ENCODE assay signal across 23 cellular contexts in genomic region chr10:109343293-109343692, GRCh38.
DNase-seq lines count a peak whose midpoint lies in the region; ATAC-seq, FAIRE-seq and TF ChIP-seq lines count a peak whose summit lies in the region.
"Had no signal": no experiment of that assay in that cellular context is flagged by ENCODE, and none has a peak within 500 bp of the region (broad histone marks: within the 10 kb centered on the region; RNA-seq: fewer than 3 reads in every experiment).

No MANE protein-coding gene starts in this region.

- H3K4me1 ChIP-seq in GM12878 (ENCODE audit: control insufficient read depth, insufficient read depth, low read length): no peaks in the 10 kb centered on the region
- H3K4me1 ChIP-seq: gastrocnemius medialis, right atrium auricular region, upper lobe of left lung had no signal

- ATAC-seq in GM12878 (no peak), HG03139 (IDR thresholded peaks at IDR 0.05; ENCODE audit: unreplicated experiment) (no peak), HG02840 (IDR thresholded peaks at IDR 0.05; ENCODE audit: low FRiP score, unreplicated experiment) (no peak)
- ATAC-seq: gastrocnemius medialis; left colon; stimulated activated naive CD8-positive, alpha-beta T cell treated with anti-CD3 and anti-CD28 coated beads, Interleukin-15, Interleukin-2, amounts not matched to agents 100 U/mL and 50 U/mL, for 24 hours had no signal

- no peak overlapping the region for H3K4me3 Mint-ChIP-seq in activated naive CD4-positive, alpha-beta T cell treated with anti-CD3 and anti-CD28 coated beads, Interleukin-2, amount 10 ng/mL, durations not matched to agents 7 days and 5 days
- H3K4me3 Mint-ChIP-seq: activated CD4-positive, alpha-beta T cell treated with anti-CD3 and anti-CD28 coated beads, Interleukin-2, amount 10 ng/mL, durations not matched to agents 7 days and 5 days; CD8-positive, alpha-beta memory T cell had no signal

- peaks cover 2% of the 10 kb centered on the region for H3K9me3 Mint-ChIP-seq in activated naive CD4-positive, alpha-beta T cell treated with anti-CD3 and anti-CD28 coated beads, Interleukin-2, amount 10 ng/mL, durations not matched to agents 7 days and 5 days
- H3K9me3 Mint-ChIP-seq: activated CD4-positive, alpha-beta T cell treated with anti-CD3 and anti-CD28 coated beads, Interleukin-2, amount 10 ng/mL, durations not matched to agents 7 days and 5 days had no signal

- no peak overlapping the region for H3K9ac ChIP-seq in GM12878 (ENCODE audit: control insufficient read depth, insufficient read depth, low read length)

- no peaks in the 10 kb centered on the region for H3K9me3 ChIP-seq in GM12878 (replicated peaks; ENCODE audit: control insufficient read depth, insufficient read depth, low read length)
- H3K9me3 ChIP-seq: gastrocnemius medialis, neutrophil, right atrium auricular region, upper lobe of left lung had no signal

- no peaks in the 10 kb centered on the region for H3K4me1 Mint-ChIP-seq in activated naive CD4-positive, alpha-beta T cell treated with anti-CD3 and anti-CD28 coated beads, Interleukin-2, amount 10 ng/mL, durations not matched to agents 7 days and 5 days
- H3K4me1 Mint-ChIP-seq: activated CD4-positive, alpha-beta T cell treated with anti-CD3 and anti-CD28 coated beads, Interleukin-2, amount 10 ng/mL, durations not matched to agents 7 days and 5 days; CD8-positive, alpha-beta memory T cell had no signal

- no peaks in the 10 kb centered on the region for H3K36me3 Mint-ChIP-seq in activated naive CD4-positive, alpha-beta T cell treated with anti-CD3 and anti-CD28 coated beads, Interleukin-2, amount 10 ng/mL, durations not matched to agents 7 days and 5 days
- H3K36me3 Mint-ChIP-seq: CD8-positive, alpha-beta memory T cell had no signal

- no peak overlapping the region for H3K27ac ChIP-seq in GM12878 (ENCODE audit: control insufficient read depth, insufficient read depth)
- H3K27ac ChIP-seq: gastrocnemius medialis, neutrophil, right atrium auricular region, upper lobe of left lung had no signal

- TF ChIP-seq EP300 in GM12878 (IDR thresholded peaks at IDR 0.05; ENCODE audit: borderline replicate concordance in 1 of 2, control insufficient read depth in 1 of 2, low read depth in 2 of 2, low read length in 2 of 2): no peak

- no peaks in the 10 kb centered on the region for H4K20me1 ChIP-seq in GM12878 (ENCODE audit: control insufficient read depth, insufficient read depth)

- in situ Hi-C loops in GM12878 (cut with MboI): no loop called here

- RAD21 ChIA-PET in GM12878 (lab: Charles Lee; ENCODE audit: unreplicated experiment): interaction anchor here (0.6 kb wide), 1 partner anchor 867 kb away, joined by 3 read pairs; no protein-coding TSS in a partner anchor

- H3K36me3 ChIP-seq in GM12878 (ENCODE audit: control insufficient read depth in 2 of 2, insufficient read depth in 2 of 2, low read length in 1 of 2): no peaks in the 10 kb centered on the region
- H3K36me3 ChIP-seq: gastrocnemius medialis, neutrophil, right atrium auricular region, upper lobe of left lung had no signal

- POLR2A ChIA-PET in GM12878 (lab: Charles Lee): no interaction called here

- no peak for TF ChIP-seq POLR2A in GM12878 (IDR thresholded peaks at IDR 0.05; ENCODE audit: low read depth, low read length)

- no peak for FAIRE-seq in GM12878 (lab: Jason Lieb, UNC)
- FAIRE-seq: endometrium had no signal

- H3K27ac Mint-ChIP-seq in activated naive CD4-positive, alpha-beta T cell treated with anti-CD3 and anti-CD28 coated beads, Interleukin-2, amount 10 ng/mL, durations not matched to agents 7 days and 5 days: no peak overlapping the region
- H3K27ac Mint-ChIP-seq: activated CD4-positive, alpha-beta T cell treated with anti-CD3 and anti-CD28 coated beads, Interleukin-2, amount 10 ng/mL, durations not matched to agents 7 days and 5 days; CD8-positive, alpha-beta memory T cell had no signal

- WGBS in GM12878 (ENCODE audit: insufficient coverage, insufficient replicate concordance, low lambda C conversion rate, missing lambda C conversion rate): 0% methylated on average over 1 of the region's 1 CpG

- H3K4me2 ChIP-seq in GM12878 (ENCODE audit: control insufficient read depth, insufficient read depth): no peak overlapping the region

- no peak for TF ChIP-seq CTCF in GM12878 (IDR thresholded peaks at IDR 0.05 in 2 of 3, conservative IDR thresholded peaks at IDR 0.05 in 1 of 3; ENCODE audit: control insufficient read depth in 2 of 3, extremely low read depth in 1 of 3, insufficient read depth in 1 of 3, low read depth in 3 of 3, low read length in 3 of 3)

- H3K27me3 ChIP-seq in GM12878 (replicated peaks in 1 of 2; ENCODE audit: control insufficient read depth in 2 of 2, insufficient read depth in 2 of 2, low read length in 1 of 2): no peaks in the 10 kb centered on the region
- H3K27me3 ChIP-seq: gastrocnemius medialis, neutrophil, right atrium auricular region, upper lobe of left lung had no signal

- peak; percentile 78 for DNase-seq in ELR (ENCODE audit: low read depth)
- peak; percentile 46 for DNase-seq in M059J (ENCODE audit: low read depth)
- no peak for DNase-seq in GM12878 (ENCODE audit: low read depth, low spot score)
- peak; percentile 57 for DNase-seq in non-pigmented ciliary epithelial cell (ENCODE audit: low read depth)
- no peak for DNase-seq in anterior cingulate cortex (lab: John Stamatoyannopoulos, UW)
- no peak for DNase-seq in activated naive CD4-positive, alpha-beta T cell treated with anti-CD3 and anti-CD28 coated beads, Interleukin-2, amount 10 ng/mL, durations not matched to agents 7 days and 5 days
- DNase-seq: activated CD4-positive, alpha-beta T cell treated with anti-CD3 and anti-CD28 coated beads, Interleukin-2, amount 10 ng/mL, durations not matched to agents 7 days and 5 days; activated CD8-positive, alpha-beta memory T cell treated with anti-CD3 and anti-CD28 coated beads, Interleukin-2, amount 50 U/mL, for 4 hours; activated effector memory CD4-positive, alpha-beta T cell treated with Interleukin-2 at 50 U/mL for 16 hours; amniotic stem cell; CD8-positive, alpha-beta memory T cell; gastrocnemius medialis; left colon; NCI-H1694; NCI-H2227 treated with DMSO at 0.1 percent for 48 hours; NCI-H82; stimulated activated naive CD8-positive, alpha-beta T cell treated with anti-CD3 and anti-CD28 coated beads, Interleukin-15, Interleukin-2, amounts not matched to agents 100 U/mL and 50 U/mL, for 24 hours; upper lobe of left lung had no signal

- no peaks in the 10 kb centered on the region for H3K79me2 ChIP-seq in GM12878 (ENCODE audit: control insufficient read depth, insufficient read depth, low read length)

- CTCF ChIA-PET in GM12878 (lab: Yijun Ruan, JAX): no interaction called here
- CTCF ChIA-PET in activated naive CD4-positive, alpha-beta T cell treated with anti-CD3 and anti-CD28 coated beads, Interleukin-2, amount 10 ng/mL, durations not matched to agents 7 days and 5 days (lab: Charles Lee): no interaction called here

- SMC1A ChIA-PET in GM12878 (lab: Charles Lee; ENCODE audit: uncharacterized antibody, unreplicated experiment): no interaction called here

- TF ChIP-seq RAD21 in GM12878 (IDR thresholded peaks at IDR 0.05; ENCODE audit: insufficient read depth, low read depth, low read length): no peak

- no TSS peak for BruUV-seq in GM12878 (replicated peaks; lab: Mats Ljungman, UMichigan)

- no peaks in the 10 kb centered on the region for H3K27me3 Mint-ChIP-seq in activated naive CD4-positive, alpha-beta T cell treated with anti-CD3 and anti-CD28 coated beads, Interleukin-2, amount 10 ng/mL, durations not matched to agents 7 days and 5 days
- H3K27me3 Mint-ChIP-seq: activated CD4-positive, alpha-beta T cell treated with anti-CD3 and anti-CD28 coated beads, Interleukin-2, amount 10 ng/mL, durations not matched to agents 7 days and 5 days; CD8-positive, alpha-beta memory T cell had no signal

- intact Hi-C loops in GM12878 (cut with micrococcal nuclease; ENCODE audit: unreplicated experiment): no loop called here

- no peak overlapping the region for H3K4me3 ChIP-seq in GM12878
- H3K4me3 ChIP-seq: gastrocnemius medialis, right atrium auricular region, upper lobe of left lung had no signal

- no peak overlapping the region for H2AFZ ChIP-seq in GM12878 (ENCODE audit: control insufficient read depth, low read depth, low read length)

TF ChIP-seq in GM12878, 131 proteins besides CTCF, POLR2A, EP300 and RAD21:
- TF ChIP-seq ESRRA (IDR thresholded peaks at IDR 0.05; ENCODE audit: low read length) (no peak), RUNX3 (IDR thresholded peaks at IDR 0.05; ENCODE audit: low read length) (0 out of 2 replicates have a peak, but pooled peaks have one; percentile 5), MLLT1 (IDR thresholded peaks at IDR 0.05) (no peak), POLR2AphosphoS2 (IDR thresholded peaks at IDR 0.05; ENCODE audit: low read depth, low read length) (no peak), MYB (IDR thresholded peaks at IDR 0.05; ENCODE audit: borderline replicate concordance, low read depth, low read length) (no peak), ETV6 (conservative IDR thresholded peaks at IDR 0.05 in 1 of 2, IDR thresholded peaks at IDR 0.05 in 1 of 2; ENCODE audit: borderline replicate concordance in 1 of 2, low read depth in 1 of 2) (no peak), ZNF207 (IDR thresholded peaks at IDR 0.05; ENCODE audit: borderline replicate concordance) (no peak)

Comparison
In these comparisons a context has a peak if more than half of its experiments do, and no peak if none do; other contexts are left out.
1. DNase-seq: peak in ELR (single experiment), M059J (single experiment) and non-pigmented ciliary epithelial cell (single experiment); none in GM12878 (single experiment), anterior cingulate cortex (0 of 58) and activated naive CD4-positive, alpha-beta T cell treated with anti-CD3 and anti-CD28 coated beads, Interleukin-2, amount 10 ng/mL, durations not matched to agents 7 days and 5 days (single experiment).